11 cellular contexts compared by ENCODE assay signal in genomic region chr12:51419473-51420228, GRCh38. TPM values are rescaled to one million over a fixed set of nuclear protein-coding genes. Genes with fewer than 3 reads are reported as not detected.
DNase-seq lines count a peak whose midpoint lies in the region; ATAC-seq and TF ChIP-seq lines count a peak whose summit lies in the region.
"Had no signal": no experiment of that assay in that cellular context is flagged by ENCODE, and none has a peak within 500 bp of the region (broad histone marks: within the 10 kb centered on the region; RNA-seq: fewer than 3 reads in every experiment).

No MANE protein-coding gene starts in this region.

- no peaks in the 10 kb centered on the region for H3K9me3 ChIP-seq in iPS-20b (ENCODE audit: insufficient read depth, low read depth, low read length)
- H3K9me3 ChIP-seq in gastroesophageal sphincter: no peaks in the 10 kb centered on the region
- H3K9me3 ChIP-seq: thoracic aorta had no signal

- peaks cover 6% of the 10 kb centered on the region for H3K4me1 Mint-ChIP-seq in glutamatergic neuron (ENCODE audit: low read depth, unreplicated experiment)

- H3K27ac ChIP-seq in iPS-20b (ENCODE audit: low read length) (no peak overlapping the region), gastroesophageal sphincter (no peak overlapping the region)
- H3K27ac ChIP-seq: thoracic aorta had no signal

- H3K4me1 ChIP-seq in iPS-20b (ENCODE audit: insufficient read depth, low read length) (peaks cover 20% of the 10 kb centered on the region), gastroesophageal sphincter (peaks cover 0 to 7% (median under 1%) of the 10 kb centered on the region in 3 donors)

- 40 to 48% methylated on average over 8 of the region's 11 CpGs for WGBS in gastroesophageal sphincter (ENCODE audit: low coverage in 1 of 2), 2 donors

- H3K27me3 ChIP-seq in iPS-20b (ENCODE audit: insufficient read depth, low read length) (no peaks in the 10 kb centered on the region), gastroesophageal sphincter (peaks cover 39% of the 10 kb centered on the region)

- no peak for TF ChIP-seq EP300 in gastroesophageal sphincter (IDR thresholded peaks at IDR 0.05)

- ATAC-seq in gastroesophageal sphincter: no peak
- no peak for ATAC-seq in HG03139 (IDR thresholded peaks at IDR 0.05; ENCODE audit: unreplicated experiment)

- no peaks in the 10 kb centered on the region for H3K36me3 ChIP-seq in iPS-20b (ENCODE audit: insufficient read depth, low read depth, low read length)
- H3K36me3 ChIP-seq in gastroesophageal sphincter: no peaks in the 10 kb centered on the region
- H3K36me3 ChIP-seq: thoracic aorta had no signal

- no peaks in the 10 kb centered on the region for H3K36me3 Mint-ChIP-seq in glutamatergic neuron (ENCODE audit: unreplicated experiment)
- H3K36me3 Mint-ChIP-seq: IgD-negative memory B cell, naive B cell had no signal

- DNase-seq in DMS114 treated with DMSO at 0.1 percent for 48 hours (lab: John Stamatoyannopoulos, UW; ENCODE audit: unreplicated experiment): peak; percentile 8
- peak; percentile 75 for DNase-seq in NCI-H1105 treated with DMSO at 0.1 percent for 48 hours (lab: John Stamatoyannopoulos, UW)
- peak; percentile 29 for DNase-seq in SHP77 treated with DMSO at 0.1 percent for 48 hours (lab: John Stamatoyannopoulos, UW)
- no peak for DNase-seq in activated naive CD4-positive, alpha-beta T cell treated with anti-CD3 and anti-CD28 coated beads, Interleukin-2, amount 50 U/mL, for 16 hours
- DNase-seq in glutamatergic neuron: no peak
- DNase-seq: naive B cell had no signal

- TF ChIP-seq CTCF in gastroesophageal sphincter (IDR thresholded peaks at IDR 0.05): no peak
- no peak for TF ChIP-seq CTCF in glutamatergic neuron (IDR thresholded peaks at IDR 0.05; ENCODE audit: partially characterized antibody, unreplicated experiment)

- TF ChIP-seq POLR2A in gastroesophageal sphincter (IDR thresholded peaks at IDR 0.05): no peak

- no peak overlapping the region; the same call in 1 of the 2 replicates for H3K9ac ChIP-seq in iPS-20b (ENCODE audit: low read depth, low read length)

- no peak overlapping the region for H3K27ac Mint-ChIP-seq in glutamatergic neuron (ENCODE audit: unreplicated experiment)
- H3K27ac Mint-ChIP-seq: IgD-negative memory B cell had no signal

- no peak overlapping the region for H3K4me3 Mint-ChIP-seq in glutamatergic neuron (ENCODE audit: unreplicated experiment)

- H3K9me3 Mint-ChIP-seq in glutamatergic neuron (ENCODE audit: unreplicated experiment): no peaks in the 10 kb centered on the region
- H3K9me3 Mint-ChIP-seq: IgD-negative memory B cell, naive B cell had no signal

- H3K27me3 Mint-ChIP-seq in glutamatergic neuron (ENCODE audit: unreplicated experiment): peaks cover 2% of the 10 kb centered on the region
- H3K27me3 Mint-ChIP-seq: IgD-negative memory B cell had no signal

- H3K4me3 ChIP-seq in iPS-20b (ENCODE audit: low read length): peak overlapping the region; percentile 7; the same call in 1 of the 2 replicates
- H3K4me3 ChIP-seq in gastroesophageal sphincter: no peak overlapping the region
- H3K4me3 ChIP-seq: thoracic aorta had no signal

RNA-seq across cellular contexts. Expression of gene SLC4A8, which starts 5.0 kb away (rescaled TPM):
- 1 to 10 TPM in 1 of 4 donors, under 1 TPM in 3; 0.27 to 5.3 (median 0.76) TPM for total RNA-seq in gastroesophageal sphincter
- total RNA-seq in glutamatergic neuron (ENCODE audit: unreplicated experiment): 80.0 TPM

RNA-seq across cellular contexts. Expression of gene GALNT6, which starts 28.4 kb away (rescaled TPM):
- total RNA-seq in gastroesophageal sphincter (1 to 10 TPM; 2.1 to 3.5 (median 2.4) TPM), glutamatergic neuron (ENCODE audit: unreplicated experiment) (0.39 TPM)

Comparison
In these comparisons a context has a peak if more than half of its experiments do, and no peak if none do; other contexts are left out.
1. DNase-seq: peak in DMS114 treated with DMSO at 0.1 percent for 48 hours (single experiment), NCI-H1105 treated with DMSO at 0.1 percent for 48 hours (single experiment) and SHP77 treated with DMSO at 0.1 percent for 48 hours (single experiment); none in activated naive CD4-positive, alpha-beta T cell treated with anti-CD3 and anti-CD28 coated beads, Interleukin-2, amount 50 U/mL, for 16 hours (single experiment) and glutamatergic neuron (single experiment).
2. RNA of gene SLC4A8, which starts 5.0 kb away (total RNA-seq): 80.0 TPM in glutamatergic neuron (single experiment); 0.27 to 5.3 TPM in gastroesophageal sphincter; every median in the first group is over 10 times any median in the second.